19 cellular contexts compared by ENCODE assay signal in the genomic region with DNA sequence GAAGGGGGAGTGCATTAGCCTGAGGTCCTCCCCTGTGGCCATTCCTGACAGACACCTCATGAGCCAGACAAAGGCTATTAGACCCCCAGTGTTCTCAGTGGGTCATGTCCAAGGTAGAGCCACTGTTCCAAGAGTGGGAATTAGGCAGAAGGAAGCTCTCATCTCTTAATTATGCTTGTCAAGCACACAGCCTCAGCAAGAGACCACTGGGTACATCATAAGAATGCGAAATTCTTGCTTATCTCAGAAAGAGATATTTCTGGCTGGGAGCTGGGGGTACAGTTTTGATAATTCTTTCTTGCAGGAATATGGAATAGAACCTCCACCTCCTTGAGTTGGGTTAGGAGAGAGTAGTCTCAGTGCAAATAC.
DNase-seq lines count a peak whose midpoint lies in the region; ATAC-seq and TF ChIP-seq lines count a peak whose summit lies in the region.
"Had no signal": no experiment of that assay in that cellular context is flagged by ENCODE, and none has a peak within 500 bp of the region (broad histone marks: within the 10 kb centered on the region; RNA-seq: fewer than 3 reads in every experiment).

No MANE protein-coding gene starts in this region.

- DNase-seq in A673 (ENCODE audit: low spot score) (peak; percentile 3), SK-N-MC (ENCODE audit: low read depth, low spot score) (no peak), heart right ventricle (no peak), anterior cingulate cortex (lab: John Stamatoyannopoulos, UW) (no peak), germinal center (ENCODE audit: low spot score) (no peak)
- no peak for DNase-seq in natural killer cell treated with Interleukin-12 subunit alpha and Interleukin-12 subunit beta and Interleukin-15 and Interleukin-18, amount 100 ng/mL, for 72 hours (ENCODE audit: low spot score)
- DNase-seq: Calu3; CD8-positive, alpha-beta T cell; GF-D8; NCI-H1417; NCI-H187; NCI-H2227 treated with DMSO at 0.1 percent for 48 hours; NCI-H510A treated with DMSO at 0.1 percent for 48 hours; NCI-H774; OCI-M1; RPMI8226 had no signal

- no peaks in the 10 kb centered on the region for H3K27me3 ChIP-seq in A673 (replicated peaks; ENCODE audit: insufficient read depth, low read depth, low read length, poor library complexity)
- no peaks in the 10 kb centered on the region for H3K27me3 ChIP-seq in heart right ventricle
- H3K27me3 ChIP-seq: BLaER1 had no signal

- peak overlapping the region; percentile 64 for H3K27ac ChIP-seq in A673 (ENCODE audit: low read depth, low read length, poor library complexity, severe bottlenecking)
- H3K27ac ChIP-seq in SK-N-MC, result peak overlapping the region; percentile 42; the same call in 1 of the 2 replicates
- H3K27ac ChIP-seq in heart right ventricle, result peak overlapping the region; percentile 1 to 85 (median 64)
- H3K27ac ChIP-seq: BLaER1 had no signal

- H3K4me3 ChIP-seq in A673 (ENCODE audit: low read depth, low read length, poor library complexity, severe bottlenecking) (no peak overlapping the region), SK-N-MC (no peak overlapping the region), heart right ventricle (no peak overlapping the region)
- H3K4me3 ChIP-seq: BLaER1, HAP-1 had no signal

- H3K9me3 ChIP-seq in A673 (ENCODE audit: low read depth, low read length, poor library complexity, severe bottlenecking) (peaks cover 12% of the 10 kb centered on the region), SK-N-MC (ENCODE audit: low read depth, low read length) (no peaks in the 10 kb centered on the region), heart right ventricle (peaks cover 0 to 39% (median 7%) of the 10 kb centered on the region in 11 donors)
- H3K9me3 ChIP-seq: HAP-1 had no signal

- POLR2A ChIA-PET in A673 (lab: Charles Lee; ENCODE audit: low non-redundant PET), result no interaction called here

- peak overlapping the region; percentile 92 to 95 (median 93) for H3K27ac Mint-ChIP-seq in nephron
- no peak overlapping the region for H3K27ac Mint-ChIP-seq in natural killer cell treated with Interleukin-12 subunit alpha and Interleukin-12 subunit beta and Interleukin-15 and Interleukin-18, amount 100 ng/mL, for 72 hours
- H3K27ac Mint-ChIP-seq: CD8-positive, alpha-beta T cell had no signal

- no peaks in the 10 kb centered on the region for H3K27me3 Mint-ChIP-seq in nephron (ENCODE audit: low read depth)
- H3K27me3 Mint-ChIP-seq in natural killer cell treated with Interleukin-12 subunit alpha and Interleukin-12 subunit beta and Interleukin-15 and Interleukin-18, amount 100 ng/mL, for 72 hours, result no peaks in the 10 kb centered on the region

- 77 to 85% methylated on average over 1 of the region's 1 CpG for WGBS in heart right ventricle, 2 donors

- peak in 2 of 8 donors; percentile 18 to 42 for ATAC-seq in heart right ventricle
- ATAC-seq in natural killer cell treated with Interleukin-12 subunit alpha and Interleukin-12 subunit beta and Interleukin-15 and Interleukin-18, amount 100 ng/mL, for 72 hours, result no peak
- ATAC-seq: CD8-positive, alpha-beta T cell had no signal

- intact Hi-C loops in A673 (cut with micrococcal nuclease; ENCODE audit: unreplicated experiment) (no loop called here), heart right ventricle (cut with DNase I) (no loop called here)

- H3K36me3 Mint-ChIP-seq in nephron (ENCODE audit: low read depth), result peaks cover 5% of the 10 kb centered on the region
- peaks cover 14% of the 10 kb centered on the region for H3K36me3 Mint-ChIP-seq in natural killer cell treated with Interleukin-12 subunit alpha and Interleukin-12 subunit beta and Interleukin-15 and Interleukin-18, amount 100 ng/mL, for 72 hours
- H3K36me3 Mint-ChIP-seq: CD8-positive, alpha-beta T cell had no signal

- no peak overlapping the region for H3K4me3 Mint-ChIP-seq in nephron
- no peak overlapping the region for H3K4me3 Mint-ChIP-seq in natural killer cell treated with Interleukin-12 subunit alpha and Interleukin-12 subunit beta and Interleukin-15 and Interleukin-18, amount 100 ng/mL, for 72 hours
- H3K4me3 Mint-ChIP-seq: CD8-positive, alpha-beta T cell had no signal

- no peak overlapping the region for H3K9ac ChIP-seq in SK-N-MC (ENCODE audit: insufficient read length)
- H3K9ac ChIP-seq: BLaER1 had no signal

- peaks cover 9% of the 10 kb centered on the region for H3K4me1 ChIP-seq in A673 (ENCODE audit: insufficient read depth, low read length, poor library complexity, severe bottlenecking)
- H3K4me1 ChIP-seq in heart right ventricle, result peaks cover 0 to 24% (median 10%) of the 10 kb centered on the region in 9 donors
- H3K4me1 ChIP-seq: HAP-1 had no signal

- H3K36me3 ChIP-seq in A673 (ENCODE audit: insufficient read depth, low read length, poor library complexity, severe bottlenecking) (no peaks in the 10 kb centered on the region), SK-N-MC (ENCODE audit: insufficient read depth, low read length) (no peaks in the 10 kb centered on the region), heart right ventricle (no peaks in the 10 kb centered on the region)
- H3K36me3 ChIP-seq: BLaER1, HAP-1 had no signal

- BruUV-seq in A673 (replicated peaks; lab: Mats Ljungman, UMichigan), result no TSS peak

- CTCF ChIA-PET in A673 (lab: Charles Lee), result no interaction called here

- H3K4me1 Mint-ChIP-seq in nephron, result peaks cover 7% of the 10 kb centered on the region
- H3K4me1 Mint-ChIP-seq in natural killer cell treated with Interleukin-12 subunit alpha and Interleukin-12 subunit beta and Interleukin-15 and Interleukin-18, amount 100 ng/mL, for 72 hours (ENCODE audit: low read depth in 2 of 2), result no peaks in the 10 kb centered on the region

- H3K9me3 Mint-ChIP-seq in nephron, result peaks cover 24% of the 10 kb centered on the region
- H3K9me3 Mint-ChIP-seq in natural killer cell treated with Interleukin-12 subunit alpha and Interleukin-12 subunit beta and Interleukin-15 and Interleukin-18, amount 100 ng/mL, for 72 hours, result peaks cover 10% of the 10 kb centered on the region

- TF ChIP-seq CTCF in A673 (conservative IDR thresholded peaks at IDR 0.05; ENCODE audit: low read depth, low read length) (no peak), heart right ventricle (IDR thresholded peaks at IDR 0.05) (no peak), nephron (IDR thresholded peaks at IDR 0.05; ENCODE audit: unreplicated experiment in 3 of 3) (no peak)

Comparison
In these comparisons a context has a peak if more than half of its experiments do, and no peak if none do; other contexts are left out.
1. H3K27ac Mint-ChIP-seq: peak in nephron (3 of 3); none in natural killer cell treated with Interleukin-12 subunit alpha and Interleukin-12 subunit beta and Interleukin-15 and Interleukin-18, amount 100 ng/mL, for 72 hours (0 of 2).
2. Peak in every context shown above with its lines, with median percentiles within 50 percentile points of each other: H3K27ac ChIP-seq.